In genomic region chr15:94232107-94232506, GRCh38 we compare ENCODE assay signal across 8 cellular contexts. TPM values are rescaled to one million over a fixed set of nuclear protein-coding genes. Genes with fewer than 3 reads are reported as not detected.
DNase-seq lines count a peak whose midpoint lies in the region; ATAC-seq and TF ChIP-seq lines count a peak whose summit lies in the region.

No MANE protein-coding gene starts in this region.

- H3K9me3 ChIP-seq in muscle layer of duodenum (ENCODE audit: control insufficient read depth in 1 of 2, low read length in 2 of 2) = no peaks in the 10 kb centered on the region

- no peaks in the 10 kb centered on the region for H3K9me3 Mint-ChIP-seq in CD14-positive monocyte
- no peaks in the 10 kb centered on the region for H3K9me3 Mint-ChIP-seq in brain

- H3K36me3 Mint-ChIP-seq in CD14-positive monocyte = peaks cover 2 to 7% of the 10 kb centered on the region in 2 donors
- no peaks in the 10 kb centered on the region for H3K36me3 Mint-ChIP-seq in brain

- H3K27ac Mint-ChIP-seq in CD14-positive monocyte (peak overlapping the region; percentile 74 to 99 (median 93)), brain (peak overlapping the region in 1 of 5 experiments; percentile 9)

- H3K4me1 Mint-ChIP-seq in CD14-positive monocyte (peaks cover 68% of the 10 kb centered on the region), brain (peaks cover 18% of the 10 kb centered on the region)

- no peak for ATAC-seq in left lobe of liver

- H3K27ac ChIP-seq in muscle layer of duodenum (ENCODE audit: low read length) = peak overlapping the region; percentile 28

- H3K4me3 ChIP-seq in HFF-Myc (replicated peaks; ENCODE audit: low read depth, low read length) (peak overlapping the region; percentile 30; the same call in 1 of the 2 replicates), muscle layer of duodenum (ENCODE audit: low read depth in 1 of 2, low read length in 2 of 2) (peak overlapping the region; percentile 83)

- DNase-seq in CD14-positive monocyte (ENCODE audit: low spot score) (no peak), HFF-Myc (ENCODE audit: extremely low read depth, low read depth) (no peak), putamen (ENCODE audit: low spot score) (no peak), left lobe of liver (ENCODE audit: low spot score) (no peak), AG08396 (ENCODE audit: low spot score) (no peak)
- no peak for DNase-seq in stimulated activated naive CD4-positive, alpha-beta T cell treated with Interleukin-2 at 50 U/mL for 16 hours (lab: John Stamatoyannopoulos, UW)

- H3K4me1 ChIP-seq in muscle layer of duodenum (ENCODE audit: control insufficient read depth in 1 of 2, insufficient read depth in 2 of 2, low read length in 2 of 2) = peaks cover 0 to 13% of the 10 kb centered on the region in 2 donors

- H3K4me3 Mint-ChIP-seq in CD14-positive monocyte (peak overlapping the region; percentile 87 to 92), brain (peak overlapping the region; percentile 62 to 86 (median 78))

- intact Hi-C loops in CD14-positive monocyte (cut with micrococcal nuclease) = loop anchor here (5.0 kb wide), 1 partner anchor 90 kb away; no protein-coding TSS in a partner anchor

- no peak for TF ChIP-seq CTCF in CD14-positive monocyte (IDR thresholded peaks at IDR 0.05)
- TF ChIP-seq CTCF in HFF-Myc (IDR thresholded peaks at IDR 0.05; ENCODE audit: low read depth, low read length, missing control alignments) = no peak
- no peak for TF ChIP-seq CTCF in brain (conservative IDR thresholded peaks at IDR 0.05)

- peaks cover 3 to 11% (median 8%) of the 10 kb centered on the region in 3 donors for H3K27me3 Mint-ChIP-seq in CD14-positive monocyte (ENCODE audit: low read depth in 3 of 3)
- H3K27me3 Mint-ChIP-seq in brain = peaks cover 68% of the 10 kb centered on the region

- no peaks in the 10 kb centered on the region for H3K27me3 ChIP-seq in muscle layer of duodenum (ENCODE audit: low read depth, low read length)

- no peaks in the 10 kb centered on the region for H3K36me3 ChIP-seq in muscle layer of duodenum (ENCODE audit: control insufficient read depth in 1 of 2, insufficient read depth in 2 of 2, low read length in 2 of 2)

RNA-seq across cellular contexts. Expression of gene MCTP2, which starts 0.7 kb away (rescaled TPM):
- polyA plus RNA-seq in CD14-positive monocyte (1 to 10 TPM; 2.4 to 7.4 TPM), brain (ENCODE audit: insufficient read depth, low read depth, low replicate concordance) (1.5 TPM)
- 6.5 TPM for total RNA-seq in left lobe of liver
